ENCODE assay signal across 18 cellular contexts in the genomic region with DNA sequence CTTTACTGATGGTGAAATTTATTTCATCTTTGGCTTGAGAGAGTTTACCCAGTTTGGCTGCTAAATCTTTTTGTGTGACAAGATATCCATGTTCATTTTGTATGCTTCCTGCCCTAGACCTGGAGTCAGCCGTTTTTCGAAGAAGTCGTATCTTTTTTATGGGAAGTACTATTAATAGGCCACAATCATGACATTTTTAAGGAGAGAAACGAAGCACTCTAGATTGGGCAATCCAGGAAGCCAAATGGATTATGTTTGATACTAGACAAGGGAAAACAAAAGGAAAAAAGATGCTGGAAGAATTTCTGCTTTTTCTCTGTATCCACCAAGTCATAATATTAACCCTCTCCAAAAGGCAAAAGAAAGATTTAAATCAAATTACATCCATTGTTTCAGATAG.
"Had no signal": no experiment of that assay in that cellular context is flagged by ENCODE, and none has a peak within 500 bp of the region (broad histone marks: within the 10 kb centered on the region; RNA-seq: fewer than 3 reads in every experiment).

No MANE protein-coding gene starts in this region.

- DNase-seq: activated CD4-positive, alpha-beta memory T cell treated with anti-CD3 and anti-CD28 coated beads, Interleukin-2, amount 10 ng/mL, durations not matched to agents 7 days and 5 days; activated CD4-positive, alpha-beta T cell treated with anti-CD3 and anti-CD28 coated beads for 4 hours; activated naive CD4-positive, alpha-beta T cell treated with anti-CD3 and anti-CD28 coated beads, Interleukin-2, amount 50 U/mL, for 16 hours; activated T-cell treated with anti-CD3 and anti-CD28 coated beads, Interleukin-2, amount 50 U/mL, for 24 hours; amniotic stem cell; body of pancreas; foreskin keratinocyte; immature natural killer cell; left cardiac atrium; natural killer cell; ovary; stimulated activated CD4-positive, alpha-beta T cell treated with anti-CD3 and anti-CD28 coated beads, Interleukin-1b, Interleukin-23, amount 100 ng/mL, for 48 hours; stimulated activated naive CD8-positive, alpha-beta T cell treated with anti-CD3 and anti-CD28 coated beads, Interleukin-15, amount 100 ng/mL, for 72 hours had no signal

- H3K4me1 Mint-ChIP-seq: activated CD4-positive, alpha-beta memory T cell treated with anti-CD3 and anti-CD28 coated beads, Interleukin-2, amount 10 ng/mL, durations not matched to agents 7 days and 5 days; central memory CD8-positive, alpha-beta T cell; immature natural killer cell; natural killer cell; stimulated activated naive CD8-positive, alpha-beta T cell treated with anti-CD3 and anti-CD28 coated beads, Interleukin-15, amount 100 ng/mL, for 72 hours had no signal

- H3K9me3 ChIP-seq: body of pancreas, ovary had no signal

- H3K36me3 ChIP-seq: esophagus muscularis mucosa, ovary had no signal

- H3K27ac ChIP-seq: body of pancreas, coronary artery, esophagus muscularis mucosa, foreskin keratinocyte, ovary had no signal

- H3K36me3 Mint-ChIP-seq: immature natural killer cell had no signal

- ATAC-seq: body of pancreas; foreskin keratinocyte; left cardiac atrium; natural killer cell; sciatic nerve; stimulated activated naive CD8-positive, alpha-beta T cell treated with anti-CD3 and anti-CD28 coated beads, Interleukin-15, amount 100 ng/mL, for 72 hours had no signal

- H3K4me3 Mint-ChIP-seq: activated CD4-positive, alpha-beta memory T cell treated with anti-CD3 and anti-CD28 coated beads, Interleukin-2, amount 10 ng/mL, durations not matched to agents 7 days and 5 days; activated T-cell treated with anti-CD3 and anti-CD28 coated beads, Interleukin-2, amount 50 U/mL, for 24 hours; central memory CD8-positive, alpha-beta T cell; immature natural killer cell; natural killer cell; stimulated activated naive CD8-positive, alpha-beta T cell treated with anti-CD3 and anti-CD28 coated beads, Interleukin-15, amount 100 ng/mL, for 72 hours; WTC11 had no signal

- H3K27me3 Mint-ChIP-seq: activated CD4-positive, alpha-beta memory T cell treated with anti-CD3 and anti-CD28 coated beads, Interleukin-2, amount 10 ng/mL, durations not matched to agents 7 days and 5 days; activated T-cell treated with anti-CD3 and anti-CD28 coated beads, Interleukin-2, amount 50 U/mL, for 24 hours; central memory CD8-positive, alpha-beta T cell; stimulated activated naive CD8-positive, alpha-beta T cell treated with anti-CD3 and anti-CD28 coated beads, Interleukin-15, amount 100 ng/mL, for 72 hours had no signal

- H3K4me3 ChIP-seq: body of pancreas, esophagus muscularis mucosa, ovary had no signal

- H3K27ac Mint-ChIP-seq: activated CD4-positive, alpha-beta memory T cell treated with anti-CD3 and anti-CD28 coated beads, Interleukin-2, amount 10 ng/mL, durations not matched to agents 7 days and 5 days; activated T-cell treated with anti-CD3 and anti-CD28 coated beads, Interleukin-2, amount 50 U/mL, for 24 hours; immature natural killer cell; natural killer cell; stimulated activated naive CD8-positive, alpha-beta T cell treated with anti-CD3 and anti-CD28 coated beads, Interleukin-15, amount 100 ng/mL, for 72 hours had no signal
